In the genomic region with DNA sequence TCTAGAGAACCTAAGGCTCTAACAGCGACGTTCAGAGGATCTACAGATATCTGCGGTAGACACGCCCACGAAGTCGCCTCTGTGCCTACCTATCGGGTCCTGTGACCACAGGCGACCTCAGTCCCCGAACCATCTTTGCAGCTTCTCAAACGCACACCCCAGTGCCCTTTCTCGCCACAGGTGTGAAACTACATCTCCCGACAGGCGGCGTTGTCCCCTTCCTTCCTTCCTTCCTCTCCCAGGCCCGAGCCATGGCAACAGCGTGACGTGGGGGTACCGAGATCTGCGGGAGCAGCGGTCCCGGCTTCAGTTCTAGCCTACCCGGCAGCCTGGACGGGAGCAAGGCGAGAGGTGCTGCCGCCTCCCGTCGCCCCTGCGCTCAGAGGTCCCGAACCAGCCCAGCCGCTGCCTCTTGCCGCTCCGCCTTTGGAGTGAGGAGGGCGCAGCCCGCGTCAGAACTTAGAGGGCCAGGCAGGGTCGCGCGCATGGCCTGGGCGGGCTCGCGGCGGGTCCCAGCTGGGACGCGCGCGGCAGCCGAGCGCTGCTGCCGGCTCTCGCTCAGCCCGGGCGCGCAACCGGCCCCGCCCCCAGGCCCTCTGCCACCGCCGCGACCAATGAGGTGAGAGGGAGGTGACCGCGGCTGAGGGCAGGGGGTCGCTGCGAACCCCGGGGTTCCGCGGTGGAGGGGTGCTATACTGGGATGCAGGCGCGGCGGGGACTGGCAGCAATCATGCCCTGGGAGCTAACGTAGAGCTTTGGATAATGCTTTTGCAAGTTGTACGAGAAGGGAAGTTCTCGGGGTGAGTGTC, we compare ENCODE assay signal across 1 cellular context.
TF ChIP-seq lines count a peak whose summit lies in the region.

Gene COQ10A (plus strand): TSS at position 309 of the 809 bp plus-strand sequence. CDS start 177 bp downstream, at position 486.

TF ChIP-seq in K562, 482 proteins besides CTCF, POLR2A, EP300 and RAD21 (continued from another document and continues in another):
- TF ChIP-seq THAP7 (CRISPR knock-in tag; IDR thresholded peaks at IDR 0.05) (no peak), HDAC8 (tag; IDR thresholded peaks at IDR 0.05) (no peak), FOXM1 (IDR thresholded peaks at IDR 0.05; ENCODE audit: low read depth) (no peak), FOXM1 (CRISPR knock-in tag; IDR thresholded peaks at IDR 0.05; ENCODE audit: low read depth) (no peak), ZNF507 (tag; conservative IDR thresholded peaks at IDR 0.05) (no peak), EGR1 (conservative IDR thresholded peaks at IDR 0.05) (no peak), ZNF766 (CRISPR knock-in tag; conservative IDR thresholded peaks at IDR 0.05) (0 out of 2 replicates have a peak, but pooled peaks have one; percentile 3), ZNF764 (CRISPR knock-in tag; IDR thresholded peaks at IDR 0.05; ENCODE audit: low read depth) (no peak), ZNF324 (CRISPR knock-in tag; IDR thresholded peaks at IDR 0.05) (no peak), CHD2 (IDR thresholded peaks at IDR 0.05; ENCODE audit: low read depth, low read length) (no peak), RBM15 (IDR thresholded peaks at IDR 0.05; ENCODE audit: insufficient read depth, low read length) (no peak), DMBX1 (CRISPR knock-in tag; IDR thresholded peaks at IDR 0.05; ENCODE audit: borderline replicate concordance) (no peak), ZNF274 (IDR thresholded peaks at IDR 0.05; ENCODE audit: borderline replicate concordance, low read depth, low read length) (no peak), ID3 (CRISPR knock-in tag; IDR thresholded peaks at IDR 0.05) (no peak), ID3 (tag; IDR thresholded peaks at IDR 0.05) (no peak), CBX2 (IDR thresholded peaks at IDR 0.05; ENCODE audit: insufficient read depth, low read length, poor library complexity, severe bottlenecking) (no peak), KDM5B (IDR thresholded peaks at IDR 0.05; ENCODE audit: insufficient replicate concordance, low read depth, low read length) (peak; percentile 84), HDAC1 (IDR thresholded peaks at IDR 0.05) (no peak; a peak in 2 of 4 replicates), SRSF9 (IDR thresholded peaks at IDR 0.05; ENCODE audit: borderline replicate concordance, low read depth, low read length) (no peak), ZNF197 (CRISPR knock-in tag; IDR thresholded peaks at IDR 0.05; ENCODE audit: low read depth) (no peak), WHSC1 (IDR thresholded peaks at IDR 0.05; ENCODE audit: low read length) (no peak), NKRF (IDR thresholded peaks at IDR 0.05; ENCODE audit: borderline replicate concordance) (peak; percentile 68), ZFPM2 (CRISPR knock-in tag; IDR thresholded peaks at IDR 0.05) (no peak), HNRNPH1 (optimal IDR thresholded peaks at IDR 0.05; ENCODE audit: low read depth, low read length) (no peak), SAFB2 (IDR thresholded peaks at IDR 0.05; ENCODE audit: borderline replicate concordance, low read depth, low read length, severe bottlenecking) (no peak), CBX1 (IDR thresholded peaks at IDR 0.05; ENCODE audit: low read depth) (no peak; the same call in 1 of the 2 replicates), FOXP4 (CRISPR knock-in tag; IDR thresholded peaks at IDR 0.05; ENCODE audit: borderline replicate concordance) (no peak), SMAD4 (CRISPR knock-in tag; conservative IDR thresholded peaks at IDR 0.05) (0 out of 2 replicates have a peak, but pooled peaks have one; percentile 60), BMI1 (IDR thresholded peaks at IDR 0.05; ENCODE audit: low read length) (no peak; the same call in 1 of the 2 replicates), LARP7 (IDR thresholded peaks at IDR 0.05) (no peak), ZNF561 (CRISPR knock-in tag; conservative IDR thresholded peaks at IDR 0.05) (no peak), HDGF (IDR thresholded peaks at IDR 0.05) (no peak), SPI1 (IDR thresholded peaks at IDR 0.05; ENCODE audit: borderline replicate concordance, low read depth, low read length) (peak; percentile 76), MXD1 (CRISPR knock-in tag; IDR thresholded peaks at IDR 0.05; ENCODE audit: borderline replicate concordance, poor library complexity, severe bottlenecking) (no peak), NR4A1 (CRISPR knock-in tag; IDR thresholded peaks at IDR 0.05) (no peak), NR4A1 (tag; IDR thresholded peaks at IDR 0.05) (peak; percentile 64; the same call in 1 of the 2 replicates), RBBP5 (IDR thresholded peaks at IDR 0.05; ENCODE audit: borderline replicate concordance, insufficient read depth, low read length, poor library complexity, severe bottlenecking) (peak; percentile 40), JUNB (CRISPR knock-in tag; conservative IDR thresholded peaks at IDR 0.05) (no peak), SMARCE1 (IDR thresholded peaks at IDR 0.05) (no peak), ZBTB9 (CRISPR knock-in tag; IDR thresholded peaks at IDR 0.05) (peak; percentile 81; the same call in 1 of the 2 replicates), NFATC3 (IDR thresholded peaks at IDR 0.05) (no peak), NR3C1 (CRISPR knock-in tag; IDR thresholded peaks at IDR 0.05) (no peak), ZNF239 (CRISPR knock-in tag; IDR thresholded peaks at IDR 0.05) (no peak; the same call in 1 of the 2 replicates), CXXC5 (CRISPR knock-in tag; IDR thresholded peaks at IDR 0.05) (peak; percentile 83)
- TF ChIP-seq, protein P1, sequence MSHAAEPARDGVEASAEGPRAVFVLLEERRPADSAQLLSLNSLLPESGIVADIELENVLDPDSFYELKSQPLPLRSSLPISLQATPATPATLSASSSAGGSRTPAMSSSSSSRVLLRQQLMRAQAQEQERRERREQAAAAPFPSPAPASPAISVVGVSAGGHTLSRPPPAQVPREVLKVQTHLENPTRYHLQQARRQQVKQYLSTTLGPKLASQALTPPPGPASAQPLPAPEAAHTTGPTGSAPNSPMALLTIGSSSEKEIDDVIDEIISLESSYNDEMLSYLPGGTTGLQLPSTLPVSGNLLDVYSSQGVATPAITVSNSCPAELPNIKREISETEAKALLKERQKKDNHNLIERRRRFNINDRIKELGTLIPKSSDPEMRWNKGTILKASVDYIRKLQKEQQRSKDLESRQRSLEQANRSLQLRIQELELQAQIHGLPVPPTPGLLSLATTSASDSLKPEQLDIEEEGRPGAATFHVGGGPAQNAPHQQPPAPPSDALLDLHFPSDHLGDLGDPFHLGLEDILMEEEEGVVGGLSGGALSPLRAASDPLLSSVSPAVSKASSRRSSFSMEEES (CRISPR knock-in tag; IDR thresholded peaks at IDR 0.05), result no peak
- TF ChIP-seq, protein P2, sequence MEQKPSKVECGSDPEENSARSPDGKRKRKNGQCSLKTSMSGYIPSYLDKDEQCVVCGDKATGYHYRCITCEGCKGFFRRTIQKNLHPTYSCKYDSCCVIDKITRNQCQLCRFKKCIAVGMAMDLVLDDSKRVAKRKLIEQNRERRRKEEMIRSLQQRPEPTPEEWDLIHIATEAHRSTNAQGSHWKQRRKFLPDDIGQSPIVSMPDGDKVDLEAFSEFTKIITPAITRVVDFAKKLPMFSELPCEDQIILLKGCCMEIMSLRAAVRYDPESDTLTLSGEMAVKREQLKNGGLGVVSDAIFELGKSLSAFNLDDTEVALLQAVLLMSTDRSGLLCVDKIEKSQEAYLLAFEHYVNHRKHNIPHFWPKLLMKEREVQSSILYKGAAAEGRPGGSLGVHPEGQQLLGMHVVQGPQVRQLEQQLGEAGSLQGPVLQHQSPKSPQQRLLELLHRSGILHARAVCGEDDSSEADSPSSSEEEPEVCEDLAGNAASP (IDR thresholded peaks at IDR 0.05), result no peak
- TF ChIP-seq, protein P3, sequence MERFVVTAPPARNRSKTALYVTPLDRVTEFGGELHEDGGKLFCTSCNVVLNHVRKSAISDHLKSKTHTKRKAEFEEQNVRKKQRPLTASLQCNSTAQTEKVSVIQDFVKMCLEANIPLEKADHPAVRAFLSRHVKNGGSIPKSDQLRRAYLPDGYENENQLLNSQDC (CRISPR knock-in tag; IDR thresholded peaks at IDR 0.05), result no peak
- TF ChIP-seq, protein P4, sequence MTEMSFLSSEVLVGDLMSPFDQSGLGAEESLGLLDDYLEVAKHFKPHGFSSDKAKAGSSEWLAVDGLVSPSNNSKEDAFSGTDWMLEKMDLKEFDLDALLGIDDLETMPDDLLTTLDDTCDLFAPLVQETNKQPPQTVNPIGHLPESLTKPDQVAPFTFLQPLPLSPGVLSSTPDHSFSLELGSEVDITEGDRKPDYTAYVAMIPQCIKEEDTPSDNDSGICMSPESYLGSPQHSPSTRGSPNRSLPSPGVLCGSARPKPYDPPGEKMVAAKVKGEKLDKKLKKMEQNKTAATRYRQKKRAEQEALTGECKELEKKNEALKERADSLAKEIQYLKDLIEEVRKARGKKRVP (CRISPR knock-in tag; IDR thresholded peaks at IDR 0.05), result peak; percentile 44; the same call in 1 of the 2 replicates
- TF ChIP-seq, protein P5, sequence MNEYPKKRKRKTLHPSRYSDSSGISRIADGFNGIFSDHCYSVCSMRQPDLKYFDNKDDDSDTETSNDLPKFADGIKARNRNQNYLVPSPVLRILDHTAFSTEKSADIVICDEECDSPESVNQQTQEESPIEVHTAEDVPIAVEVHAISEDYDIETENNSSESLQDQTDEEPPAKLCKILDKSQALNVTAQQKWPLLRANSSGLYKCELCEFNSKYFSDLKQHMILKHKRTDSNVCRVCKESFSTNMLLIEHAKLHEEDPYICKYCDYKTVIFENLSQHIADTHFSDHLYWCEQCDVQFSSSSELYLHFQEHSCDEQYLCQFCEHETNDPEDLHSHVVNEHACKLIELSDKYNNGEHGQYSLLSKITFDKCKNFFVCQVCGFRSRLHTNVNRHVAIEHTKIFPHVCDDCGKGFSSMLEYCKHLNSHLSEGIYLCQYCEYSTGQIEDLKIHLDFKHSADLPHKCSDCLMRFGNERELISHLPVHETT (CRISPR knock-in tag; conservative IDR thresholded peaks at IDR 0.05 in 1 of 2, IDR thresholded peaks at IDR 0.05 in 1 of 2), result no peak; a peak in 1 of 4 replicates
- TF ChIP-seq, protein P6, sequence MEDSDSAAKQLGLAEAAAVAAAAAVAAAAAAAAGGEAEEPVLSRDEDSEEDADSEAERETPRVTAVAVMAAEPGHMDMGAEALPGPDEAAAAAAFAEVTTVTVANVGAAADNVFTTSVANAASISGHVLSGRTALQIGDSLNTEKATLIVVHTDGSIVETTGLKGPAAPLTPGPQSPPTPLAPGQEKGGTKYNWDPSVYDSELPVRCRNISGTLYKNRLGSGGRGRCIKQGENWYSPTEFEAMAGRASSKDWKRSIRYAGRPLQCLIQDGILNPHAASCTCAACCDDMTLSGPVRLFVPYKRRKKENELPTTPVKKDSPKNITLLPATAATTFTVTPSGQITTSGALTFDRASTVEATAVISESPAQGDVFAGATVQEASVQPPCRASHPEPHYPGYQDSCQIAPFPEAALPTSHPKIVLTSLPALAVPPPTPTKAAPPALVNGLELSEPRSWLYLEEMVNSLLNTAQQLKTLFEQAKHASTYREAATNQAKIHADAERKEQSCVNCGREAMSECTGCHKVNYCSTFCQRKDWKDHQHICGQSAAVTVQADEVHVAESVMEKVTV (CRISPR knock-in tag; IDR thresholded peaks at IDR 0.05), result no peak
